In the genomic region with DNA sequence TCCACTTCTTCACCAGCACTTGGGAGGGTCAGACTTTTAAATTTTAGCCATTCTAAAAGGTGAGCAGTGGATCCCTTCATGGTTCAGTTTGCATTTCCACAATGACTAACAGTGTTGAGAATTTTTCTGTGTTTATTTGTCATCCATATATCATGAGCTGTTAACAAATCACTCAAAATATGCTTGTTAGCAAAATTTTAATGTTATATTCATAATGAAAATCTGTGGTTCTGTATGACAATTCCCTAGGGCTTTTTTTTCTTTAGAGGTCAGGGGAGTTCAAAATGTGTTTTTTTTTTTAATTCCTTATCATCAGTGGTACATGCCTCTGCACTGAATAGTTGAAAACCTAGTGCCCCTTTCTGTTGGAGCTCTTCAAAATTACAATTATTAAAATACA, we compare ENCODE assay signal across 24 cellular contexts.
DNase-seq lines count a peak whose midpoint lies in the region; ATAC-seq, FAIRE-seq and TF ChIP-seq lines count a peak whose summit lies in the region.
"Had no signal": no experiment of that assay in that cellular context is flagged by ENCODE, and none has a peak within 500 bp of the region (broad histone marks: within the 10 kb centered on the region; RNA-seq: fewer than 3 reads in every experiment).

No MANE protein-coding gene starts in this region.

- H3K4me1 ChIP-seq in PC-3 (ENCODE audit: insufficient read depth, low read length), result no peaks in the 10 kb centered on the region
- H3K4me1 ChIP-seq in endothelial cell of umbilical vein (ENCODE audit: control insufficient read depth, extremely low read depth, insufficient read depth, low read length), result no peaks in the 10 kb centered on the region
- peaks cover 16% of the 10 kb centered on the region for H3K4me1 ChIP-seq in keratinocyte (ENCODE audit: control insufficient read depth, extremely low read depth, insufficient read depth, low read length)
- H3K4me1 ChIP-seq in spleen, result no peaks in the 10 kb centered on the region
- H3K4me1 ChIP-seq: A549 had no signal

- H3K9me2 ChIP-seq in PC-3 (replicated peaks; ENCODE audit: low read length), result no peaks in the 10 kb centered on the region

- H3F3A ChIP-seq in PC-3 (ENCODE audit: low read length, unreplicated experiment), result no peaks in the 10 kb centered on the region

- no peak; the same call in 1 of the 2 replicates for ATAC-seq in PC-3
- ATAC-seq: A549, HepG2, K562, T-helper 17 cell had no signal

- H3K27me3 ChIP-seq in PC-3 (ENCODE audit: low read length) (no peaks in the 10 kb centered on the region), endothelial cell of umbilical vein (ENCODE audit: control insufficient read depth in 2 of 2, insufficient read depth in 2 of 2, low read length in 2 of 2) (no peaks in the 10 kb centered on the region), keratinocyte (ENCODE audit: control insufficient read depth, extremely low read depth, insufficient read depth, low read length) (no peaks in the 10 kb centered on the region), spleen (replicated peaks in 1 of 7) (no peaks in the 10 kb centered on the region)

- no TSS peak for BruUV-seq in PC-3 (replicated peaks; lab: Mats Ljungman, UMichigan)
- BruUV-seq in endothelial cell of umbilical vein (replicated peaks; lab: Mats Ljungman, UMichigan), result no TSS peak

- H3K4me3 ChIP-seq in PC-3 (ENCODE audit: low read length) (no peak overlapping the region), endothelial cell of umbilical vein (replicated peaks in 1 of 3; ENCODE audit: insufficient read depth in 1 of 3, low read depth in 1 of 3, low read length in 3 of 3) (no peak overlapping the region), keratinocyte (ENCODE audit: control insufficient read depth in 2 of 3, extremely low read depth in 1 of 3, insufficient read depth in 2 of 3, low read depth in 1 of 3, low read length in 3 of 3) (no peak overlapping the region), spleen (no peak overlapping the region)
- H3K4me3 ChIP-seq: A549, K562 had no signal

- H4K20me1 ChIP-seq in PC-3 (ENCODE audit: low read length) (no peaks in the 10 kb centered on the region), endothelial cell of umbilical vein (replicated peaks; ENCODE audit: control insufficient read depth, extremely low read depth, insufficient read depth, low read length) (no peaks in the 10 kb centered on the region), keratinocyte (ENCODE audit: control insufficient read depth, extremely low read depth, insufficient read depth, low read length) (no peaks in the 10 kb centered on the region)

- intact Hi-C loops in PC-3 (cut with micrococcal nuclease), result no loop called here
- intact Hi-C loops in endothelial cell of umbilical vein (cut with micrococcal nuclease), result no loop called here
- intact Hi-C loops in spleen (cut with DNase I; ENCODE audit: low total_unique reads), result no loop called here

- FAIRE-seq in endothelial cell of umbilical vein (lab: Jason Lieb, UNC), result no peak
- FAIRE-seq in keratinocyte (lab: Jason Lieb, UNC), result no peak
- FAIRE-seq: A549, GM12891, H1, HepG2, K562 had no signal

- dilution Hi-C loops in endothelial cell of umbilical vein (cut with MboI; ENCODE audit: extremely low pct_ligation_motif_present, low sequenced_read_pairs) (no loop called here), keratinocyte (cut with MboI; ENCODE audit: extremely low pct_ligation_motif_present, low sequenced_read_pairs) (no loop called here)

- DNase-seq in EL (peak; percentile 56), PC-3 (peak; percentile 24), endothelial cell of umbilical vein (ENCODE audit: low read depth, low spot score) (no peak), keratinocyte (ENCODE audit: low read depth, low spot score) (peak; percentile 58), HEK293T (ENCODE audit: extremely low spot score) (no peak), spleen (no peak), DMS153 (lab: John Stamatoyannopoulos, UW) (no peak)
- DNase-seq: CD4-positive, CD25-positive, alpha-beta regulatory T cell; DMS79; MM.1S; NCI-H1048; NCI-H1436; NCI-H187 treated with DMSO at 0.1 percent for 48 hours; NCI-H2227 treated with DMSO at 0.1 percent for 48 hours; NCI-H524 treated with DMSO at 0.1 percent for 48 hours; SHP77; SW 1271; T-helper 17 cell had no signal

- H3K4me2 ChIP-seq in PC-3 (ENCODE audit: low read length) (no peak overlapping the region), endothelial cell of umbilical vein (ENCODE audit: insufficient read depth, low read length) (no peak overlapping the region), keratinocyte (ENCODE audit: control insufficient read depth, extremely low read depth, insufficient read depth, low read depth, low read length) (no peak overlapping the region)
- H3K4me2 ChIP-seq: A549 had no signal

- H2AFZ ChIP-seq in PC-3 (ENCODE audit: low read length) (no peak overlapping the region), endothelial cell of umbilical vein (ENCODE audit: low read depth, low read length) (no peak overlapping the region), keratinocyte (ENCODE audit: control insufficient read depth, low read length) (no peak overlapping the region)

- H3K9me1 ChIP-seq in endothelial cell of umbilical vein (replicated peaks; ENCODE audit: control insufficient read depth, extremely low read depth, insufficient read depth, low read length), result no peaks in the 10 kb centered on the region
- H3K9me1 ChIP-seq in keratinocyte (ENCODE audit: control insufficient read depth, extremely low read depth, insufficient read depth, low read length), result no peaks in the 10 kb centered on the region

- TF ChIP-seq CTCF in PC-3 (conservative IDR thresholded peaks at IDR 0.05; ENCODE audit: low read depth, low read length), result no peak
- TF ChIP-seq CTCF in endothelial cell of umbilical vein (IDR thresholded peaks at IDR 0.05; ENCODE audit: extremely low read depth in 1 of 2, insufficient read depth in 1 of 2, low read depth in 1 of 2, low read length in 2 of 2), result no peak
- no peak for TF ChIP-seq CTCF in keratinocyte (optimal IDR thresholded peaks at IDR 0.05 in 1 of 3, IDR thresholded peaks at IDR 0.05 in 1 of 3, conservative IDR thresholded peaks at IDR 0.05 in 1 of 3; ENCODE audit: extremely low read depth in 1 of 3, insufficient read depth in 2 of 3, low read length in 3 of 3)
- TF ChIP-seq CTCF in spleen (IDR thresholded peaks at IDR 0.05 in 8 of 11, conservative IDR thresholded peaks at IDR 0.05 in 3 of 11), result no peak

- CTCF ChIA-PET in PC-3 (lab: Charles Lee) (no interaction called here), endothelial cell of umbilical vein (lab: Charles Lee) (no interaction called here), HEK293T (lab: Yijun Ruan, JAX) (interaction anchor here (0.6 kb wide), 1 partner anchor 596 kb away, joined by 8 read pairs; no protein-coding TSS in a partner anchor)

- H3K9ac ChIP-seq in PC-3 (ENCODE audit: low read length) (no peak overlapping the region), endothelial cell of umbilical vein (replicated peaks; ENCODE audit: extremely low read depth, insufficient read depth, low read length) (no peak overlapping the region), keratinocyte (ENCODE audit: control insufficient read depth, extremely low read depth, insufficient read depth, low read length) (no peak overlapping the region)

- H3K27ac ChIP-seq in PC-3 (ENCODE audit: low read length) (no peak overlapping the region), endothelial cell of umbilical vein (ENCODE audit: insufficient read depth, low read depth, low read length) (no peak overlapping the region), keratinocyte (ENCODE audit: control insufficient read depth, insufficient read depth, low read length) (peak overlapping the region; percentile 13), spleen (no peak overlapping the region)
- H3K27ac ChIP-seq: A549, HL-60 had no signal

- POLR2A ChIA-PET in PC-3 (lab: Charles Lee; ENCODE audit: unreplicated experiment), result no interaction called here
- POLR2A ChIA-PET in endothelial cell of umbilical vein (lab: Charles Lee), result no interaction called here
- POLR2A ChIA-PET in HEK293T (lab: Yijun Ruan, JAX), result no interaction called here

- TF ChIP-seq POLR2A in endothelial cell of umbilical vein (IDR thresholded peaks at IDR 0.05; ENCODE audit: low read depth, low read length), result no peak
- TF ChIP-seq POLR2A in spleen (IDR thresholded peaks at IDR 0.05), result no peak

- H3K36me3 ChIP-seq in PC-3 (ENCODE audit: low read depth, low read length), result no peaks in the 10 kb centered on the region
- H3K36me3 ChIP-seq in endothelial cell of umbilical vein (ENCODE audit: control insufficient read depth in 2 of 2, extremely low read depth in 1 of 2, insufficient read depth in 2 of 2, low read length in 2 of 2), result no peaks in the 10 kb centered on the region
- H3K36me3 ChIP-seq in keratinocyte (ENCODE audit: control insufficient read depth in 2 of 2, extremely low read depth in 1 of 2, insufficient read depth in 2 of 2, low read length in 2 of 2), result no peaks in the 10 kb centered on the region
- H3K36me3 ChIP-seq in spleen, result no peaks in the 10 kb centered on the region

- H3K79me2 ChIP-seq in PC-3 (ENCODE audit: low read length), result no peaks in the 10 kb centered on the region
- no peaks in the 10 kb centered on the region for H3K79me2 ChIP-seq in endothelial cell of umbilical vein (ENCODE audit: control insufficient read depth, insufficient read depth, low read length)
- no peaks in the 10 kb centered on the region for H3K79me2 ChIP-seq in keratinocyte (ENCODE audit: control insufficient read depth, insufficient read depth, low read length)

- no peaks in the 10 kb centered on the region for H3K9me3 ChIP-seq in PC-3 (ENCODE audit: low read length)
- no peaks in the 10 kb centered on the region for H3K9me3 ChIP-seq in endothelial cell of umbilical vein (replicated peaks; ENCODE audit: control insufficient read depth, insufficient read depth, low read length)
- no peaks in the 10 kb centered on the region for H3K9me3 ChIP-seq in keratinocyte (ENCODE audit: control insufficient read depth, low read depth, low read length)
- H3K9me3 ChIP-seq in spleen, result no peaks in the 10 kb centered on the region
- H3K9me3 ChIP-seq: A549 had no signal

TF ChIP-seq in endothelial cell of umbilical vein, 7 proteins besides CTCF, POLR2A, EP300 and RAD21:
- TF ChIP-seq MYC (IDR thresholded peaks at IDR 0.05; ENCODE audit: low read depth, low read length), result no peak
- TF ChIP-seq FOS (IDR thresholded peaks at IDR 0.05; ENCODE audit: borderline replicate concordance, insufficient read depth, low read length), result peak; percentile 13

TF ChIP-seq in HEK293T, 16 proteins besides CTCF, POLR2A, EP300 and RAD21 (continues in another document):
- no peak for TF ChIP-seq ARNT (IDR thresholded peaks at IDR 0.05)
- TF ChIP-seq TARDBP (IDR thresholded peaks at IDR 0.05), result no peak
- no peak for TF ChIP-seq NFRKB (IDR thresholded peaks at IDR 0.05)
- TF ChIP-seq ZNF384 (IDR thresholded peaks at IDR 0.05), result no peak
- no peak for TF ChIP-seq L3MBTL2 (conservative IDR thresholded peaks at IDR 0.05)
- TF ChIP-seq SUZ12 (IDR thresholded peaks at IDR 0.05), result no peak
- TF ChIP-seq HDGF (IDR thresholded peaks at IDR 0.05; ENCODE audit: borderline replicate concordance), result no peak
- TF ChIP-seq FOXK2 (IDR thresholded peaks at IDR 0.05), result no peak
- no peak for TF ChIP-seq FOXM1 (IDR thresholded peaks at IDR 0.05; ENCODE audit: borderline replicate concordance)
- no peak for TF ChIP-seq SP1 (IDR thresholded peaks at IDR 0.05)

Comparison
In these comparisons a context has a peak if more than half of its experiments do, and no peak if none do; other contexts are left out.
1. DNase-seq: peak in EL (single experiment), PC-3 (single experiment) and keratinocyte (single experiment); none in endothelial cell of umbilical vein (single experiment), HEK293T (single experiment), spleen (single experiment) and DMS153 (single experiment).